37 cellular contexts compared by ENCODE assay signal in genomic region chr15:92410544-92410943, GRCh38.
"Had no signal": no experiment of that assay in that cellular context is flagged by ENCODE, and none has a peak within 500 bp of the region (broad histone marks: within the 10 kb centered on the region; RNA-seq: fewer than 3 reads in every experiment).

No MANE protein-coding gene starts in this region.

- H3K27ac ChIP-seq: adrenal gland, body of pancreas, brain microvascular endothelial cell, breast epithelium, VCaP had no signal

- H3K4me1 ChIP-seq: adrenal gland, body of pancreas, breast epithelium had no signal

- H3K36me3 ChIP-seq: adrenal gland, brain microvascular endothelial cell, breast epithelium had no signal

- H3K4me3 ChIP-seq: adrenal gland, body of pancreas, breast epithelium had no signal

- H3K36me3 Mint-ChIP-seq: activated CD4-positive, alpha-beta memory T cell treated with anti-CD3 and anti-CD28 coated beads for 36 hours; activated naive CD4-positive, alpha-beta T cell treated with anti-CD3 and anti-CD28 coated beads, Interleukin-2, amount 50 U/mL, for 72 hours; activated naive CD8-positive, alpha-beta T cell treated with anti-CD3 and anti-CD28 coated beads for 36 hours had no signal

- H3K9me3 ChIP-seq: adrenal gland, body of pancreas, breast epithelium had no signal

- H3K4me1 Mint-ChIP-seq: activated B cell treated with CpG ODN at 0.5 μM for 24 hours; activated CD4-positive, alpha-beta T cell treated with anti-CD3 and anti-CD28 coated beads, Interleukin-2, amount 10 ng/mL, durations not matched to agents 24 days and 14 days; activated naive CD8-positive, alpha-beta T cell treated with anti-CD3 and anti-CD28 coated beads for 36 hours; activated T-helper 17 cell treated with anti-CD3 and anti-CD28 coated beads, Interleukin-2, amount 50 U/mL, for 72 hours had no signal

- DNase-seq: activated B cell treated with CpG ODN at 0.5 μM for 24 hours; activated CD4-positive, alpha-beta memory T cell treated with anti-CD3 and anti-CD28 coated beads for 36 hours; activated CD4-positive, alpha-beta T cell treated with anti-CD3 and anti-CD28 coated beads for 4 hours; activated CD4-positive, alpha-beta T cell treated with anti-CD3 and anti-CD28 coated beads, Interleukin-2, amount 10 ng/mL, durations not matched to agents 24 days and 14 days; activated CD4-positive, alpha-beta T cell treated with anti-CD3 and anti-CD28 coated beads, Interleukin-2, amount 50 U/mL, for 1 hour; activated CD4-positive, alpha-beta T cell treated with anti-CD3 and anti-CD28 coated beads, Interleukin-2, amount 50 U/mL, for 4 hours; activated CD4-positive, CD25-positive, alpha-beta regulatory T cell treated with anti-CD3 and anti-CD28 coated beads, Interleukin-2, amount 50 U/mL, for 72 hours; activated CD8-positive, alpha-beta memory T cell treated with anti-CD3 and anti-CD28 coated beads, Interleukin-2, amount 50 U/mL, for 4 hours; activated CD8-positive, alpha-beta T cell treated with anti-CD3 and anti-CD28 coated beads for 36 hours; activated effector memory CD4-positive, alpha-beta T cell treated with anti-CD3 and anti-CD28 coated beads, Interleukin-2, amount 50 U/mL, for 16 hours; activated gamma-delta T cell treated with Interleukin-2 at 50 U/mL for 16 hours; activated naive CD4-positive, alpha-beta T cell; activated naive CD4-positive, alpha-beta T cell treated with anti-CD3 and anti-CD28 coated beads for 36 hours; activated naive CD4-positive, alpha-beta T cell treated with anti-CD3 and anti-CD28 coated beads, Interleukin-2, amount 50 U/mL, for 16 hours; activated naive CD8-positive, alpha-beta T cell treated with anti-CD3 and anti-CD28 coated beads for 36 hours; activated T-cell treated with anti-CD3 and anti-CD28 coated beads for 4 hours; activated T-cell treated with anti-CD3 and anti-CD28 coated beads, Interleukin-2, amount 50 U/mL, for 1 hour; activated T-cell treated with anti-CD3 and anti-CD28 coated beads, Interleukin-2, amount 50 U/mL, for 4 hours; activated T-cell treated with anti-CD3 and anti-CD28 coated beads, Interleukin-2, amount 50 U/mL, for 72 hours; adrenal gland; amniotic stem cell; aorta; body of pancreas; brain microvascular endothelial cell; central memory CD4-positive, alpha-beta T cell; T-helper 1 cell; T-helper 2 cell; T-helper 9 cell had no signal

- H3K27ac Mint-ChIP-seq: activated B cell treated with CpG ODN at 0.5 μM for 24 hours; activated CD4-positive, alpha-beta memory T cell treated with anti-CD3 and anti-CD28 coated beads for 36 hours; activated CD4-positive, alpha-beta T cell treated with anti-CD3 and anti-CD28 coated beads, Interleukin-2, amount 10 ng/mL, durations not matched to agents 24 days and 14 days; activated CD8-positive, alpha-beta T cell treated with anti-CD3 and anti-CD28 coated beads for 36 hours; activated naive CD4-positive, alpha-beta T cell treated with anti-CD3 and anti-CD28 coated beads for 36 hours; activated naive CD4-positive, alpha-beta T cell treated with anti-CD3 and anti-CD28 coated beads, Interleukin-2, amount 50 U/mL, for 72 hours; activated naive CD8-positive, alpha-beta T cell treated with anti-CD3 and anti-CD28 coated beads for 36 hours; activated T-cell treated with anti-CD3 and anti-CD28 coated beads, Interleukin-2, amount 50 U/mL, for 72 hours; activated T-helper 1 cell treated with anti-CD3 and anti-CD28 coated beads, Interleukin-12 subunit alpha, Interleukin-12 subunit beta, Interleukin-2, Interleukin-4 antibody, amounts not matched to agents 30 ng/mL and 10 ng/mL and 1 ng/mL, durations not matched to agents 14 hours and 24 hours and 36 hours; activated T-helper 17 cell treated with anti-CD3 and anti-CD28 coated beads, Interleukin-2, amount 50 U/mL, for 72 hours; T-helper 1 cell treated with Interleukin-12 subunit alpha and Interleukin-12 subunit beta and Interleukin-4 antibody, amounts not matched to agents 30 μg/mL and 1 μg/mL, for 36 hours; T-helper 2 cell treated with Interferon-gamma antibody and Interleukin-4, amounts not matched to agents 5 μg/mL and 100 μg/mL, for 36 hours had no signal

- ATAC-seq: activated CD8-positive, alpha-beta T cell treated with anti-CD3 and anti-CD28 coated beads for 36 hours; activated naive CD4-positive, alpha-beta T cell treated with anti-CD3 and anti-CD28 coated beads, Interleukin-2, amount 50 U/mL, for 72 hours; activated T-cell treated with anti-CD3 and anti-CD28 coated beads, Interleukin-2, amount 50 U/mL, for 4 hours; activated T-cell treated with anti-CD3 and anti-CD28 coated beads, Interleukin-2, amount 50 U/mL, for 72 hours; activated T-helper 17 cell treated with anti-CD3 and anti-CD28 coated beads, Interleukin-2, amount 50 U/mL, for 72 hours; body of pancreas had no signal

- FAIRE-seq: astrocyte, TTC549 had no signal

- H3K27me3 Mint-ChIP-seq: activated CD4-positive, alpha-beta T cell treated with anti-CD3 and anti-CD28 coated beads, Interleukin-2, amount 10 ng/mL, durations not matched to agents 24 days and 14 days; activated CD8-positive, alpha-beta T cell treated with anti-CD3 and anti-CD28 coated beads for 36 hours had no signal

- H3K9me3 Mint-ChIP-seq: activated B cell treated with CpG ODN at 0.5 μM for 24 hours; activated CD4-positive, alpha-beta memory T cell treated with anti-CD3 and anti-CD28 coated beads for 36 hours; activated CD4-positive, alpha-beta T cell treated with anti-CD3 and anti-CD28 coated beads, Interleukin-2, amount 10 ng/mL, durations not matched to agents 24 days and 14 days; activated CD8-positive, alpha-beta T cell treated with anti-CD3 and anti-CD28 coated beads for 36 hours; activated naive CD4-positive, alpha-beta T cell treated with anti-CD3 and anti-CD28 coated beads for 36 hours; activated naive CD4-positive, alpha-beta T cell treated with anti-CD3 and anti-CD28 coated beads, Interleukin-2, amount 50 U/mL, for 72 hours; activated naive CD8-positive, alpha-beta T cell treated with anti-CD3 and anti-CD28 coated beads for 36 hours; activated T-cell treated with anti-CD3 and anti-CD28 coated beads, Interleukin-2, amount 50 U/mL, for 4 hours; activated T-cell treated with anti-CD3 and anti-CD28 coated beads, Interleukin-2, amount 50 U/mL, for 72 hours; activated T-helper 1 cell treated with anti-CD3 and anti-CD28 coated beads, Interleukin-12 subunit alpha, Interleukin-12 subunit beta, Interleukin-2, Interleukin-4 antibody, amounts not matched to agents 30 ng/mL and 10 ng/mL and 1 ng/mL, durations not matched to agents 14 hours and 24 hours and 36 hours; activated T-helper 17 cell treated with anti-CD3 and anti-CD28 coated beads, Interleukin-2, amount 50 U/mL, for 72 hours; T-helper 1 cell treated with Interleukin-12 subunit alpha and Interleukin-12 subunit beta and Interleukin-4 antibody, amounts not matched to agents 30 μg/mL and 1 μg/mL, for 36 hours; T-helper 2 cell treated with Interferon-gamma antibody and Interleukin-4, amounts not matched to agents 5 μg/mL and 100 μg/mL, for 36 hours had no signal

- H3K27me3 ChIP-seq: adrenal gland, brain microvascular endothelial cell, breast epithelium had no signal

- H3K4me3 Mint-ChIP-seq: activated B cell treated with CpG ODN at 0.5 μM for 24 hours; activated CD4-positive, alpha-beta memory T cell treated with anti-CD3 and anti-CD28 coated beads for 36 hours; activated CD4-positive, alpha-beta T cell treated with anti-CD3 and anti-CD28 coated beads, Interleukin-2, amount 10 ng/mL, durations not matched to agents 24 days and 14 days; activated CD8-positive, alpha-beta T cell treated with anti-CD3 and anti-CD28 coated beads for 36 hours; activated naive CD4-positive, alpha-beta T cell treated with anti-CD3 and anti-CD28 coated beads for 36 hours; activated naive CD8-positive, alpha-beta T cell treated with anti-CD3 and anti-CD28 coated beads for 36 hours; activated T-cell treated with anti-CD3 and anti-CD28 coated beads, Interleukin-2, amount 50 U/mL, for 4 hours; activated T-cell treated with anti-CD3 and anti-CD28 coated beads, Interleukin-2, amount 50 U/mL, for 72 hours; activated T-helper 1 cell treated with anti-CD3 and anti-CD28 coated beads, Interleukin-12 subunit alpha, Interleukin-12 subunit beta, Interleukin-2, Interleukin-4 antibody, amounts not matched to agents 30 ng/mL and 10 ng/mL and 1 ng/mL, durations not matched to agents 14 hours and 24 hours and 36 hours; activated T-helper 17 cell treated with anti-CD3 and anti-CD28 coated beads, Interleukin-2, amount 50 U/mL, for 72 hours; T-helper 1 cell treated with Interleukin-12 subunit alpha and Interleukin-12 subunit beta and Interleukin-4 antibody, amounts not matched to agents 30 μg/mL and 1 μg/mL, for 36 hours; T-helper 2 cell treated with Interferon-gamma antibody and Interleukin-4, amounts not matched to agents 5 μg/mL and 100 μg/mL, for 36 hours had no signal
